In the genomic region with DNA sequence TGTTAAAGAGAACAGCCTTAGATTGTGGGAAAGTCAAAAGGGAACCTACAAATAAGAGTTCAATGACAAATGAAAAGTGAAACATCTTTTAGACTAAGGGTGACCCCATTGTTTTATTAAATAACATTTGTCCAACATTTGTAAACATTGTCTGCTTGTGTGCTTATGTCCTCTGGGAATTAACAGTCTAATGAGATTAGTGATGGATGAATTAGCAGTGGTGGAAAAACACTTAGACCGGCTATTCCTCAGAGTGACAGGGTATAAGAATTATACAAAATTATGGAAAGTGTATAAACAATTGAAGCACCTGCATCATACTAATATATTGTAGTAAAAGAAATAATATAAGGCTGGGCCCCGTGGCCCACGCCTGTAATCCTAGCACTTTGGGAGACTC, we compare ENCODE assay signal across 14 cellular contexts. TPM values are rescaled to one million over a fixed set of nuclear protein-coding genes. Genes with fewer than 3 reads are reported as not detected.
A peak's percentile ranks its signal among the peaks of the same experiment; 100 is the strongest.
DNase-seq lines count a peak whose midpoint lies in the region; ATAC-seq and TF ChIP-seq lines count a peak whose summit lies in the region.
"Had no signal": no experiment of that assay in that cellular context is flagged by ENCODE, and none has a peak within 500 bp of the region (broad histone marks: within the 10 kb centered on the region; RNA-seq: fewer than 3 reads in every experiment).

No MANE protein-coding gene starts in this region.

- H3K27ac ChIP-seq in BLaER1 (peak overlapping the region; percentile 93), H9 (ENCODE audit: insufficient read length, low read depth, low read length) (no peak overlapping the region), OCI-LY7 (ENCODE audit: low read depth, low read length, poor library complexity, severe bottlenecking) (peak overlapping the region; percentile 93), right atrium auricular region (no peak overlapping the region), hepatocyte (no peak overlapping the region)

- no peaks in the 10 kb centered on the region; the same call in 1 of the 2 replicates for H3K27me3 Mint-ChIP-seq in H9 (ENCODE audit: low read depth)
- peaks cover 18% of the 10 kb centered on the region for H3K27me3 Mint-ChIP-seq in brain

- H2BK120ac ChIP-seq in H9 (ENCODE audit: low read depth, low read length, poor library complexity, severe bottlenecking): peak overlapping the region; percentile 88

- TF ChIP-seq CTCF in H9 (conservative IDR thresholded peaks at IDR 0.05): no peak
- no peak for TF ChIP-seq CTCF in OCI-LY7 (conservative IDR thresholded peaks at IDR 0.05; ENCODE audit: low read length)
- TF ChIP-seq CTCF in brain (conservative IDR thresholded peaks at IDR 0.05): no peak
- TF ChIP-seq CTCF in right atrium auricular region (IDR thresholded peaks at IDR 0.05): no peak
- TF ChIP-seq CTCF in hepatocyte (IDR thresholded peaks at IDR 0.05; ENCODE audit: poor library complexity): no peak

- no peak overlapping the region for H3K4ac ChIP-seq in H9 (ENCODE audit: low read depth, low read length)

- H3K79me2 ChIP-seq in H9 (ENCODE audit: insufficient read depth, low read length) (no peaks in the 10 kb centered on the region), OCI-LY7 (ENCODE audit: insufficient read depth, low read depth, low read length) (no peaks in the 10 kb centered on the region), hepatocyte (peaks cover 6% of the 10 kb centered on the region)

- H3K27ac Mint-ChIP-seq in H9 (no peak overlapping the region; a peak in 1 of 7 replicates), brain (peak overlapping the region in 4 of 5 experiments; percentile 54 to 98 (median 94))

- peak overlapping the region; percentile 84 for H3K4me2 ChIP-seq in BLaER1
- no peak overlapping the region for H3K4me2 ChIP-seq in H9 (ENCODE audit: insufficient read depth, insufficient read length, low read length)
- peak overlapping the region; percentile 72 for H3K4me2 ChIP-seq in OCI-LY7 (ENCODE audit: low read length)
- no peak overlapping the region for H3K4me2 ChIP-seq in hepatocyte

- H3K4me3 Mint-ChIP-seq in H9: no peak overlapping the region; a peak in 1 of 5 replicates
- H3K4me3 Mint-ChIP-seq in brain: peak overlapping the region; percentile 57 to 97 (median 93)

- CTCF ChIA-PET in OCI-LY7 (lab: Charles Lee; ENCODE audit: unreplicated experiment): no interaction called here

- no peaks in the 10 kb centered on the region for H3K9me3 Mint-ChIP-seq in H9
- no peaks in the 10 kb centered on the region for H3K9me3 Mint-ChIP-seq in brain
- H3K9me3 Mint-ChIP-seq: HFFc6 had no signal

- H3K9me3 ChIP-seq in BLaER1 (no peaks in the 10 kb centered on the region), H9 (ENCODE audit: control insufficient read depth, low read depth, low read length) (no peaks in the 10 kb centered on the region), OCI-LY7 (ENCODE audit: low read length) (no peaks in the 10 kb centered on the region), right atrium auricular region (no peaks in the 10 kb centered on the region), hepatocyte (ENCODE audit: low read depth) (no peaks in the 10 kb centered on the region)

- H3K23ac ChIP-seq in H9 (ENCODE audit: insufficient read length, low read depth, low read length): no peak overlapping the region

- no peaks in the 10 kb centered on the region for H3K9me2 ChIP-seq in OCI-LY7 (ENCODE audit: insufficient read depth, low read length)
- no peaks in the 10 kb centered on the region for H3K9me2 ChIP-seq in hepatocyte (replicated peaks; ENCODE audit: insufficient read depth)

- no peak overlapping the region for H2BK5ac ChIP-seq in H9 (ENCODE audit: insufficient read length, low read length)

- H4K8ac ChIP-seq in H9 (replicated peaks; ENCODE audit: insufficient read length, low read depth, low read length): no peak overlapping the region

- H2AFZ ChIP-seq in H9 (ENCODE audit: low read length) (no peak overlapping the region), OCI-LY7 (ENCODE audit: low read length) (peak overlapping the region; percentile 27; the same call in 1 of the 2 replicates), hepatocyte (no peak overlapping the region)

- H3T11ph ChIP-seq in H9 (ENCODE audit: low read length): no peak overlapping the region

- H3K4me1 Mint-ChIP-seq in H9: peaks cover 25% of the 10 kb centered on the region in 2 experiments
- H3K4me1 Mint-ChIP-seq in brain: peaks cover 36% of the 10 kb centered on the region

- WGBS in H9 (ENCODE audit: extremely low coverage, insufficient read length, low lambda C conversion rate): no CpG with 5 or more reads among the region's 3 CpGs
- WGBS in hepatocyte (ENCODE audit: low lambda C conversion rate, missing lambda C conversion rate): 91% methylated on average over 3 of the region's 3 CpGs

- no peaks in the 10 kb centered on the region for H3K79me1 ChIP-seq in H9 (ENCODE audit: insufficient read depth, low read depth, low read length, poor library complexity, severe bottlenecking)

- H2BK15ac ChIP-seq in H9 (ENCODE audit: low read depth, low read length): no peak overlapping the region

- H3K4me3 ChIP-seq in BLaER1 (no peak overlapping the region), OCI-LY7 (ENCODE audit: low read depth, low read length, poor library complexity, severe bottlenecking) (no peak overlapping the region), right atrium auricular region (no peak overlapping the region), hepatocyte (no peak overlapping the region)

- H4K20me1 ChIP-seq in BLaER1: peaks cover 9% of the 10 kb centered on the region; the same call in 1 of the 2 replicates
- no peaks in the 10 kb centered on the region for H4K20me1 ChIP-seq in H9 (ENCODE audit: control insufficient read depth, insufficient read depth, insufficient read length)
- H4K20me1 ChIP-seq in OCI-LY7 (ENCODE audit: insufficient read depth, low read length): no peaks in the 10 kb centered on the region
- H4K20me1 ChIP-seq in hepatocyte (ENCODE audit: insufficient read depth, poor library complexity, severe bottlenecking): no peaks in the 10 kb centered on the region

- H3K23me2 ChIP-seq in H9 (ENCODE audit: insufficient read length, low read depth, low read length, poor library complexity, severe bottlenecking): peaks cover 6% of the 10 kb centered on the region

- H2BK20ac ChIP-seq in H9 (ENCODE audit: low read depth, low read length, poor library complexity, severe bottlenecking): no peak overlapping the region

- H3K36me3 ChIP-seq in BLaER1: no peaks in the 10 kb centered on the region
- H3K36me3 ChIP-seq in OCI-LY7 (ENCODE audit: insufficient read depth, low read length): no peaks in the 10 kb centered on the region
- H3K36me3 ChIP-seq in right atrium auricular region: no peaks in the 10 kb centered on the region
- no peaks in the 10 kb centered on the region for H3K36me3 ChIP-seq in hepatocyte (replicated peaks; ENCODE audit: insufficient read depth, low read depth)

- H3K36me3 Mint-ChIP-seq in H9 (ENCODE audit: insufficient read depth in 1 of 3, low read depth in 3 of 3) (no peaks in the 10 kb centered on the region; a peak in 1 of 7 replicates), brain (no peaks in the 10 kb centered on the region)

- intact Hi-C loops in OCI-LY7 (cut with micrococcal nuclease; ENCODE audit: unreplicated experiment): loop anchor here (2.0 to 5.0 kb wide), 3 partner anchors 99 to 214 kb away; a partner anchor contains a TSS

- H4K91ac ChIP-seq in H9 (ENCODE audit: insufficient read length, low read depth, low read length): no peak overlapping the region

- no peak overlapping the region for H2AK5ac ChIP-seq in H9 (ENCODE audit: insufficient read length, low read length)

- no TSS peak for BruUV-seq in OCI-LY7 (replicated peaks; lab: Mats Ljungman, UMichigan)

- no peak for ATAC-seq in GM19328 (IDR thresholded peaks at IDR 0.05; ENCODE audit: unreplicated experiment)
- ATAC-seq: left lobe of liver had no signal

- H3K9ac ChIP-seq in BLaER1 (no peak overlapping the region), H9 (ENCODE audit: extremely low read depth, insufficient read length, low read length) (no peak overlapping the region)

- POLR2A ChIA-PET in OCI-LY7 (lab: Charles Lee): interaction anchor here (1.1 to 5.5 kb wide), 6 partner anchors 15 to 1833 kb away, joined by 6 to 77 read pairs (median 22); a partner anchor contains a TSS

- H3K18ac ChIP-seq in H9 (ENCODE audit: insufficient read length, low read depth, low read length): no peak overlapping the region

- no peaks in the 10 kb centered on the region for H3K27me3 ChIP-seq in BLaER1
- H3K27me3 ChIP-seq in H9 (ENCODE audit: insufficient read depth, low read length): no peaks in the 10 kb centered on the region
- no peaks in the 10 kb centered on the region for H3K27me3 ChIP-seq in right atrium auricular region
- H3K27me3 ChIP-seq in hepatocyte: no peaks in the 10 kb centered on the region

- no peak overlapping the region for H2BK12ac ChIP-seq in H9 (ENCODE audit: insufficient read length, low read depth, low read length)

- H4K5ac ChIP-seq in H9 (ENCODE audit: insufficient read length, low read depth, low read length): no peak overlapping the region

- H3K14ac ChIP-seq in H9 (ENCODE audit: insufficient read depth, low read length): no peak overlapping the region

- peaks cover 30% of the 10 kb centered on the region for H3K4me1 ChIP-seq in BLaER1
- H3K4me1 ChIP-seq in H9 (ENCODE audit: insufficient read depth, low read length): no peaks in the 10 kb centered on the region
- peaks cover 35% of the 10 kb centered on the region for H3K4me1 ChIP-seq in OCI-LY7 (ENCODE audit: insufficient read depth, low read length, poor library complexity, severe bottlenecking)
- H3K4me1 ChIP-seq in right atrium auricular region: peaks cover 0 to 11% of the 10 kb centered on the region in 2 donors
- peaks cover 4% of the 10 kb centered on the region for H3K4me1 ChIP-seq in hepatocyte (ENCODE audit: insufficient read depth)

- H3K56ac ChIP-seq in H9 (ENCODE audit: insufficient read length, low read depth, low read length): no peak overlapping the region

- no peak for DNase-seq in H9
- DNase-seq in OCI-LY7 (ENCODE audit: low spot score): no peak
- DNase-seq in right atrium auricular region (ENCODE audit: low spot score): no peak
- DNase-seq in hepatocyte (ENCODE audit: low spot score): no peak
- no peak for DNase-seq in DMS153 (lab: John Stamatoyannopoulos, UW)
- DNase-seq: activated CD8-positive, alpha-beta memory T cell treated with anti-CD3 and anti-CD28 coated beads for 24 hours; activated gamma-delta T cell; C1 segment of cervical spinal cord; HFFc6; NCI-H510A treated with DMSO at 0.1 percent for 48 hours had no signal

RNA-seq across cellular contexts. Expression of a gene that starts 29.3 kb away (rescaled TPM):
- total RNA-seq in H9 (2021): 0.29 and 0.98 TPM in 2 replicates
- 0.18 and 0.69 TPM in 2 replicates for total RNA-seq in OCI-LY7 (2014; rRNA removed; shearing (Covaris generic))
- 0.57 and 0.72 TPM in 2 replicates for total RNA-seq in OCI-LY7 (2022)
- polyA plus RNA-seq in brain (ENCODE audit: insufficient read depth, low read depth, low replicate concordance): 1.6 TPM
- total RNA-seq in right atrium auricular region: 1 to 10 TPM; 3.1 to 6.4 TPM
- 5.6 and 7.4 TPM in 2 replicates for total RNA-seq in hepatocyte
- polyA plus RNA-seq in hepatocyte: 3.6 and 4.5 TPM in 2 replicates

Comparison
In these comparisons a context has a peak if more than half of its experiments do, and no peak if none do; other contexts are left out.
1. H3K27ac ChIP-seq: peak in BLaER1 (single experiment) and OCI-LY7 (single experiment); none in H9 (single experiment), right atrium auricular region (0 of 2) and hepatocyte (single experiment).
2. H3K4me2 ChIP-seq: peak in BLaER1 (single experiment) and OCI-LY7 (single experiment); none in H9 (single experiment) and hepatocyte (single experiment).
3. H3K27ac Mint-ChIP-seq: peak in brain (4 of 5); none in H9 (0 of 3).
4. H3K4me3 Mint-ChIP-seq: peak in brain (5 of 5); none in H9 (0 of 2).